In the genomic region with DNA sequence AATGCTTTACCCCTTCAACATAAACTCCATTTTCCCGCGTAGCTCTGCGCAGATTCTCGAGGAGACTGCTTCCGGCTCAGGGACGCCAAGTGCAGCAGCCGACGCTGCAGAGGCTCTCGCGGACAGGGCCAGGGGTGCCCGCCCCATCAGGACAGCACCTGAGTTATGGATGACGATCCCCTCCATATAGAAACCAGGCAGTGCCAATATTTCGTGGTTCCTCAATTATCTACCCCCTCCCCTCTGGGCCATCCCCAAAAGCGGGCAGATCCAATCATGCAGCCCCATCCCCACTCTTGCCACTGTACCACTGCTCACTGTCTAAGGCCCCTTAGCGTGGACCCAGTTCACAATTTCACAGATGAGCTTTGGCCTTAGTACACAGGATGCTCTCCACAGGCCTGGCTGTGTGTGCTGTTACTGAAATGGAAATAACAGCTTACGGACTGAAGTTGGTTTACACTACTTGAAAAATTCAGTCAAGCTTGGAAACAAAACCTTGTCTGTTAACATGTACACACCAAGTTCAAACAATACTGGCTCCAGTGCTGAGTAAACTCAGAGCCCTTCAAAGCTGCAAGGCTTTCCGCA, we compare ENCODE assay signal across 1 cellular context.
A peak's percentile ranks its signal among the peaks of the same experiment; 100 is the strongest.
TF ChIP-seq lines count a peak whose summit lies in the region.

No MANE protein-coding gene starts in this region.

TF ChIP-seq in HepG2, 621 proteins besides CTCF, POLR2A, EP300 and RAD21 (continued from another document and continues in another):
- TF ChIP-seq HMGXB3 (CRISPR knock-in tag; IDR thresholded peaks at IDR 0.05; ENCODE audit: borderline replicate concordance) (0 out of 2 replicates have a peak, but pooled peaks have one; percentile 28), ZNF674 (CRISPR knock-in tag; IDR thresholded peaks at IDR 0.05; ENCODE audit: low read depth) (no peak), RARA (CRISPR knock-in tag; IDR thresholded peaks at IDR 0.05) (peak; percentile 95), BRD4 (CRISPR knock-in tag; IDR thresholded peaks at IDR 0.05) (peak; percentile 74; the same call in 1 of the 2 replicates), SMAD9 (CRISPR knock-in tag; IDR thresholded peaks at IDR 0.05) (no peak), ZNF850 (CRISPR knock-in tag; conservative IDR thresholded peaks at IDR 0.05) (no peak), GATAD2A (CRISPR knock-in tag; IDR thresholded peaks at IDR 0.05) (peak; percentile 95), NRL (CRISPR knock-in tag; IDR thresholded peaks at IDR 0.05; ENCODE audit: borderline replicate concordance) (0 out of 2 replicates have a peak, but pooled peaks have one; percentile 47), SMARCC2 (IDR thresholded peaks at IDR 0.05) (no peak), ZNF605 (CRISPR knock-in tag; IDR thresholded peaks at IDR 0.05) (peak; percentile 68; the same call in 1 of the 2 replicates), ZNF18 (CRISPR knock-in tag; IDR thresholded peaks at IDR 0.05; ENCODE audit: insufficient replicate concordance) (peak; percentile 99), MED8 (CRISPR knock-in tag; IDR thresholded peaks at IDR 0.05; ENCODE audit: insufficient replicate concordance) (no peak), TP53 (CRISPR knock-in tag; conservative IDR thresholded peaks at IDR 0.05) (0 out of 2 replicates have a peak, but pooled peaks have one; percentile 56), ZC3H4 (CRISPR knock-in tag; IDR thresholded peaks at IDR 0.05; ENCODE audit: borderline replicate concordance) (no peak), TOPORS (CRISPR knock-in tag; IDR thresholded peaks at IDR 0.05) (no peak), FOXO1 (CRISPR knock-in tag; IDR thresholded peaks at IDR 0.05) (peak; percentile 94), SP5 (CRISPR knock-in tag; IDR thresholded peaks at IDR 0.05; ENCODE audit: borderline replicate concordance, low read depth) (peak; percentile 59; the same call in 1 of the 2 replicates), ZBTB39 (CRISPR knock-in tag; IDR thresholded peaks at IDR 0.05) (peak; percentile 89; the same call in 1 of the 2 replicates), ZNF318 (CRISPR knock-in tag; IDR thresholded peaks at IDR 0.05) (no peak)
- TF ChIP-seq, protein P1, sequence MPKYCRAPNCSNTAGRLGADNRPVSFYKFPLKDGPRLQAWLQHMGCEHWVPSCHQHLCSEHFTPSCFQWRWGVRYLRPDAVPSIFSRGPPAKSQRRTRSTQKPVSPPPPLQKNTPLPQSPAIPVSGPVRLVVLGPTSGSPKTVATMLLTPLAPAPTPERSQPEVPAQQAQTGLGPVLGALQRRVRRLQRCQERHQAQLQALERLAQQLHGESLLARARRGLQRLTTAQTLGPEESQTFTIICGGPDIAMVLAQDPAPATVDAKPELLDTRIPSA (CRISPR knock-in tag; IDR thresholded peaks at IDR 0.05; ENCODE audit: borderline replicate concordance): 0 out of 2 replicates have a peak, but pooled peaks have one; percentile 30
- TF ChIP-seq, protein P2, sequence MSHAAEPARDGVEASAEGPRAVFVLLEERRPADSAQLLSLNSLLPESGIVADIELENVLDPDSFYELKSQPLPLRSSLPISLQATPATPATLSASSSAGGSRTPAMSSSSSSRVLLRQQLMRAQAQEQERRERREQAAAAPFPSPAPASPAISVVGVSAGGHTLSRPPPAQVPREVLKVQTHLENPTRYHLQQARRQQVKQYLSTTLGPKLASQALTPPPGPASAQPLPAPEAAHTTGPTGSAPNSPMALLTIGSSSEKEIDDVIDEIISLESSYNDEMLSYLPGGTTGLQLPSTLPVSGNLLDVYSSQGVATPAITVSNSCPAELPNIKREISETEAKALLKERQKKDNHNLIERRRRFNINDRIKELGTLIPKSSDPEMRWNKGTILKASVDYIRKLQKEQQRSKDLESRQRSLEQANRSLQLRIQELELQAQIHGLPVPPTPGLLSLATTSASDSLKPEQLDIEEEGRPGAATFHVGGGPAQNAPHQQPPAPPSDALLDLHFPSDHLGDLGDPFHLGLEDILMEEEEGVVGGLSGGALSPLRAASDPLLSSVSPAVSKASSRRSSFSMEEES (CRISPR knock-in tag; IDR thresholded peaks at IDR 0.05): peak; percentile 58; the same call in 1 of the 2 replicates
- TF ChIP-seq, protein P3, sequence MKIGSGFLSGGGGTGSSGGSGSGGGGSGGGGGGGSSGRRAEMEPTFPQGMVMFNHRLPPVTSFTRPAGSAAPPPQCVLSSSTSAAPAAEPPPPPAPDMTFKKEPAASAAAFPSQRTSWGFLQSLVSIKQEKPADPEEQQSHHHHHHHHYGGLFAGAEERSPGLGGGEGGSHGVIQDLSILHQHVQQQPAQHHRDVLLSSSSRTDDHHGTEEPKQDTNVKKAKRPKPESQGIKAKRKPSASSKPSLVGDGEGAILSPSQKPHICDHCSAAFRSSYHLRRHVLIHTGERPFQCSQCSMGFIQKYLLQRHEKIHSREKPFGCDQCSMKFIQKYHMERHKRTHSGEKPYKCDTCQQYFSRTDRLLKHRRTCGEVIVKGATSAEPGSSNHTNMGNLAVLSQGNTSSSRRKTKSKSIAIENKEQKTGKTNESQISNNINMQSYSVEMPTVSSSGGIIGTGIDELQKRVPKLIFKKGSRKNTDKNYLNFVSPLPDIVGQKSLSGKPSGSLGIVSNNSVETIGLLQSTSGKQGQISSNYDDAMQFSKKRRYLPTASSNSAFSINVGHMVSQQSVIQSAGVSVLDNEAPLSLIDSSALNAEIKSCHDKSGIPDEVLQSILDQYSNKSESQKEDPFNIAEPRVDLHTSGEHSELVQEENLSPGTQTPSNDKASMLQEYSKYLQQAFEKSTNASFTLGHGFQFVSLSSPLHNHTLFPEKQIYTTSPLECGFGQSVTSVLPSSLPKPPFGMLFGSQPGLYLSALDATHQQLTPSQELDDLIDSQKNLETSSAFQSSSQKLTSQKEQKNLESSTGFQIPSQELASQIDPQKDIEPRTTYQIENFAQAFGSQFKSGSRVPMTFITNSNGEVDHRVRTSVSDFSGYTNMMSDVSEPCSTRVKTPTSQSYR (CRISPR knock-in tag; IDR thresholded peaks at IDR 0.05; ENCODE audit: borderline replicate concordance): 0 out of 2 replicates have a peak, but pooled peaks have one; percentile 32
